ENCODE assay signal across 8 cellular contexts in the genomic region with DNA sequence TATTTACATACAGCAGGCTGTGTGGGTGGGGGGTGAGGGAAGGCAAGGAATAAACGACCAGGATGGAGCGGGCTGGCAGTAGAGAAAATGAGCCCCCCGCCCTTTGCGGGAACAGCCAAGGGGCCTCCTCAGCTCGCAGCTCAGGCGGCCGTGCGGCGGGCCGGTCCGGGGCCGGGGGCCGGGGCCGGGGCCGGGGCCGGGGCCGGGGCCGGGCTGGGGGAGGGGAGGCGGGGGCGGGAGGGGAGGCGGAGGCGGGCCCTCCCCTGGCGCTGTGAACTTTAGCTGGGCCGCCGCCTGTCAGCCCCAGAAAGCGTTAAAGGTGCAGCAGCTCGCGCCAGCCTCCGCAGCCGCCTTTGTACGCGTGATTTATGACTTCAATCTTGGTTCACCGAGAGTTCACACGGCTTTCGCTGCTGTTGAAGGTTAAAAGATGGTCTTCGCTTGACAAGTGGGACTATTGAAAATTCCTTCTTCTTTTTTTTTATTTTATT. TPM values are rescaled to one million over a fixed set of nuclear protein-coding genes. Genes with fewer than 3 reads are reported as not detected.
DNase-seq lines count a peak whose midpoint lies in the region; ATAC-seq and TF ChIP-seq lines count a peak whose summit lies in the region.

No MANE protein-coding gene starts in this region.

- H3K36me3 Mint-ChIP-seq in naive B cell (peaks cover 0 to 7% of the 10 kb centered on the region in 2 donors), type B pancreatic cell (peaks cover 17% of the 10 kb centered on the region), HFFc6 (ENCODE audit: low read depth) (no peaks in the 10 kb centered on the region)

- ATAC-seq in naive B cell (ENCODE audit: low read depth in 2 of 2): peak; percentile 50 to 53
- no peak for ATAC-seq in HG02885 (IDR thresholded peaks at IDR 0.05; ENCODE audit: poor library complexity, unreplicated experiment)

- intact Hi-C loops in cardiac septum (cut with DNase I): no loop called here

- no peak overlapping the region for H3K4me3 ChIP-seq in cardiac muscle cell

- no peak overlapping the region for H3K27ac ChIP-seq in cardiac muscle cell

- DNase-seq in cardiac muscle cell (ENCODE audit: low read depth in 1 of 2, low spot score in 1 of 2) (peak; percentile 14 to 62), cardiac septum (ENCODE audit: low spot score) (no peak), activated gamma-delta T cell (lab: John Stamatoyannopoulos, UW) (peak; percentile 32), naive B cell (peak; percentile 35), type B pancreatic cell (ENCODE audit: extremely low spot score, unreplicated experiment) (peak; percentile 84), HFFc6 (no peak), NCI-H146 (lab: John Stamatoyannopoulos, UW) (no peak)

- H3K27ac Mint-ChIP-seq in naive B cell: peak overlapping the region; percentile 92 to 98 (median 95)
- H3K27ac Mint-ChIP-seq in type B pancreatic cell: peak overlapping the region; percentile 95
- no peak overlapping the region for H3K27ac Mint-ChIP-seq in HFFc6

- H3K27me3 ChIP-seq in cardiac muscle cell: peaks cover 99% of the 10 kb centered on the region

- H3K4me1 ChIP-seq in cardiac muscle cell (ENCODE audit: low read depth): no peaks in the 10 kb centered on the region

- H3K36me3 ChIP-seq in cardiac muscle cell: no peaks in the 10 kb centered on the region

- TF ChIP-seq CTCF in cardiac muscle cell (IDR thresholded peaks at IDR 0.05; ENCODE audit: low read depth, low read length) (no peak), type B pancreatic cell (conservative IDR thresholded peaks at IDR 0.05) (no peak), HFFc6 (IDR thresholded peaks at IDR 0.05) (no peak)

- H3K9me3 Mint-ChIP-seq in naive B cell (no peaks in the 10 kb centered on the region), type B pancreatic cell (no peaks in the 10 kb centered on the region), HFFc6 (no peaks in the 10 kb centered on the region; the same call in 1 of the 2 replicates)

- H3K4me3 Mint-ChIP-seq in naive B cell: peak overlapping the region; percentile 81 to 96 (median 90)
- H3K4me3 Mint-ChIP-seq in type B pancreatic cell: peak overlapping the region; percentile 93
- H3K4me3 Mint-ChIP-seq in HFFc6: no peak overlapping the region

- H3K27me3 Mint-ChIP-seq in naive B cell (peaks cover 0 to 8% (median 4%) of the 10 kb centered on the region in 3 donors), type B pancreatic cell (peaks cover 15% of the 10 kb centered on the region), HFFc6 (ENCODE audit: insufficient read depth) (peaks cover 68% of the 10 kb centered on the region)

- no peaks in the 10 kb centered on the region for H3K9me3 ChIP-seq in cardiac muscle cell (ENCODE audit: low read depth)

- peaks cover 30 to 39% (median 37%) of the 10 kb centered on the region in 3 donors for H3K4me1 Mint-ChIP-seq in naive B cell
- peaks cover 62% of the 10 kb centered on the region for H3K4me1 Mint-ChIP-seq in type B pancreatic cell (ENCODE audit: unreplicated experiment)
- no peaks in the 10 kb centered on the region for H3K4me1 Mint-ChIP-seq in HFFc6 (ENCODE audit: low read depth)

RNA-seq across cellular contexts. Expression of gene HOXC4, which starts 28.8 kb away (rescaled TPM):
- not detected in 2 replicates for total RNA-seq in cardiac muscle cell
- 0.37 TPM in 1 of 2 replicates, not detected in the other for polyA plus RNA-seq in cardiac muscle cell
- not detected for total RNA-seq in cardiac septum
- 1 to 10 TPM in 1 of 6 donors, under 1 TPM in 4, not detected in 1; 0.17 to 1.0 (median 0.42) TPM for polyA plus RNA-seq in naive B cell (ENCODE audit: low read depth in 6 of 6)
- total RNA-seq in type B pancreatic cell (ENCODE audit: low replicate concordance): 6.7 and 47.9 TPM in 2 replicates
- total RNA-seq in HFFc6 (2021; fragmentation: NEBNext Ultra II Directional; extraction: Animal tissue kit (Norgen Biotek cat#: 25700)): under 1 TPM in 4 of 6 experiments, not detected in 2; 0.35 to 0.73 (median 0.38) TPM

RNA-seq across cellular contexts. Expression of gene HOXC5, which starts 49.6 kb away (rescaled TPM):
- total RNA-seq in cardiac muscle cell: not detected in 2 replicates
- polyA plus RNA-seq in cardiac muscle cell: not detected in 2 replicates
- total RNA-seq in cardiac septum: not detected
- polyA plus RNA-seq in naive B cell (ENCODE audit: low read depth in 6 of 6): not detected
- total RNA-seq in type B pancreatic cell (ENCODE audit: low replicate concordance): 1.9 and 56.9 TPM in 2 replicates
- total RNA-seq in HFFc6 (2021; fragmentation: NEBNext Ultra II Directional; extraction: Animal tissue kit (Norgen Biotek cat#: 25700)): under 1 TPM in 1 of 6 experiments, not detected in 5; 0.13 TPM

RNA-seq across cellular contexts. Expression of gene HOXC6, which starts 54.2 kb away (rescaled TPM):
- total RNA-seq in cardiac muscle cell (not detected in 2 replicates), cardiac septum (0.43 TPM), type B pancreatic cell (ENCODE audit: low replicate concordance) (4.8 and 23.0 TPM in 2 replicates)
- polyA plus RNA-seq in cardiac muscle cell (not detected in 2 replicates), naive B cell (ENCODE audit: low read depth in 6 of 6) (not detected)
- total RNA-seq in HFFc6 (2021; fragmentation: NEBNext Ultra II Directional; extraction: Animal tissue kit (Norgen Biotek cat#: 25700)): 1 to 10 TPM in 5 of 6 experiments, under 1 TPM in 1; 0.12 to 2.1 (median 1.6) TPM

Comparison
In these comparisons a context has a peak if more than half of its experiments do, and no peak if none do; other contexts are left out.
1. DNase-seq: peak in cardiac muscle cell (2 of 2), activated gamma-delta T cell (single experiment), naive B cell (single experiment) and type B pancreatic cell (single experiment); none in cardiac septum (single experiment), HFFc6 (single experiment) and NCI-H146 (single experiment).